In genomic region chr4:189364032-189364449, GRCh38 we compare ENCODE assay signal across 23 cellular contexts.
DNase-seq lines count a peak whose midpoint lies in the region; ATAC-seq, FAIRE-seq and TF ChIP-seq lines count a peak whose summit lies in the region.
"Had no signal": no experiment of that assay in that cellular context is flagged by ENCODE, and none has a peak within 500 bp of the region (broad histone marks: within the 10 kb centered on the region; RNA-seq: fewer than 3 reads in every experiment).

No MANE protein-coding gene starts in this region.

- peaks cover 17% of the 10 kb centered on the region for H3K9me3 Mint-ChIP-seq in stimulated activated effector memory CD8-positive, alpha-beta T cell treated with anti-CD3 and anti-CD28 coated beads, Interleukin-12 subunit alpha, Interleukin-12 subunit beta, amount 100 ng/mL, for 72 hours

- no peaks in the 10 kb centered on the region for H3K27me3 ChIP-seq in small intestine (ENCODE audit: control insufficient read depth in 2 of 2, insufficient read depth in 2 of 2, low read length in 2 of 2)
- H3K27me3 ChIP-seq: BLaER1, SJCRH30 had no signal

- H3K9me3 ChIP-seq in small intestine (ENCODE audit: control insufficient read depth, low read depth) = no peaks in the 10 kb centered on the region
- H3K9me3 ChIP-seq: BLaER1, Caco-2, SJCRH30 had no signal

- FAIRE-seq in small intestine (lab: Jason Lieb, UNC) = no peak
- FAIRE-seq: GM12891, RCC 7860 had no signal

- ATAC-seq in HG02852 (IDR thresholded peaks at IDR 0.05; ENCODE audit: unreplicated experiment) = peak; percentile 72
- ATAC-seq in stimulated activated effector memory CD8-positive, alpha-beta T cell treated with anti-CD3 and anti-CD28 coated beads, Interleukin-12 subunit alpha, Interleukin-12 subunit beta, amount 100 ng/mL, for 72 hours = peak; percentile 36
- no peak for ATAC-seq in GM19467 (IDR thresholded peaks at IDR 0.05; ENCODE audit: unreplicated experiment)
- no peak for ATAC-seq in left lobe of liver

- H3K27ac ChIP-seq in small intestine (ENCODE audit: low read depth in 1 of 2, low read length in 1 of 2) = no peak overlapping the region
- H3K27ac ChIP-seq: BLaER1, HL-60, SJCRH30 had no signal

- TF ChIP-seq CTCF in fibroblast of villous mesenchyme (IDR thresholded peaks at IDR 0.05; ENCODE audit: insufficient read depth, low read depth, low read length) = peak; percentile 4

- no peaks in the 10 kb centered on the region for H3K4me1 Mint-ChIP-seq in stimulated activated effector memory CD8-positive, alpha-beta T cell treated with anti-CD3 and anti-CD28 coated beads, Interleukin-12 subunit alpha, Interleukin-12 subunit beta, amount 100 ng/mL, for 72 hours

- H3K27ac Mint-ChIP-seq in stimulated activated effector memory CD8-positive, alpha-beta T cell treated with anti-CD3 and anti-CD28 coated beads, Interleukin-12 subunit alpha, Interleukin-12 subunit beta, amount 100 ng/mL, for 72 hours = no peak overlapping the region
- H3K27ac Mint-ChIP-seq: CD4-positive, alpha-beta T cell had no signal

- DNase-seq in Daoy (ENCODE audit: low read depth) (peak; percentile 35), fibroblast of villous mesenchyme (ENCODE audit: low read depth) (peak; percentile 45), small intestine (no peak), left lobe of liver (ENCODE audit: low spot score) (no peak)
- no peak for DNase-seq in stimulated activated effector memory CD8-positive, alpha-beta T cell treated with anti-CD3 and anti-CD28 coated beads, Interleukin-12 subunit alpha, Interleukin-12 subunit beta, amount 100 ng/mL, for 72 hours (ENCODE audit: low spot score in 2 of 2)
- DNase-seq in activated CD8-positive, alpha-beta memory T cell treated with anti-CD3 and anti-CD28 coated beads, Interleukin-2, amount 50 U/mL, for 4 hours = no peak
- DNase-seq: Caco-2; CD4-positive, alpha-beta T cell; DND-41; KG1; NCI-H1694 treated with DMSO at 0.1 percent for 48 hours; NCI-H2081 treated with DMSO at 0.1 percent for 48 hours; NCI-H2171 treated with DMSO at 0.1 percent for 48 hours; NCI-H524 treated with DMSO at 0.1 percent for 48 hours; NCI-H82; OCI-M1; SJCRH30 had no signal

- no peaks in the 10 kb centered on the region for H3K4me1 ChIP-seq in small intestine (ENCODE audit: control insufficient read depth in 2 of 2, insufficient read depth in 1 of 2, low read depth in 1 of 2, low read length in 1 of 2)
- H3K4me1 ChIP-seq: Caco-2, SJCRH30 had no signal

- no peaks in the 10 kb centered on the region for H3K36me3 ChIP-seq in small intestine (ENCODE audit: control insufficient read depth in 2 of 2, insufficient read depth in 2 of 2, low read length in 2 of 2)
- H3K36me3 ChIP-seq: BLaER1, SJCRH30 had no signal

- 87 to 90% (median 88%) methylated on average over 29 to 44 of the region's 44 CpGs for WGBS in small intestine, 3 donors

- no peaks in the 10 kb centered on the region for H3K36me3 Mint-ChIP-seq in stimulated activated effector memory CD8-positive, alpha-beta T cell treated with anti-CD3 and anti-CD28 coated beads, Interleukin-12 subunit alpha, Interleukin-12 subunit beta, amount 100 ng/mL, for 72 hours

- peak overlapping the region; percentile 44 for H3K4me3 Mint-ChIP-seq in stimulated activated effector memory CD8-positive, alpha-beta T cell treated with anti-CD3 and anti-CD28 coated beads, Interleukin-12 subunit alpha, Interleukin-12 subunit beta, amount 100 ng/mL, for 72 hours
- H3K4me3 Mint-ChIP-seq: CD4-positive, alpha-beta T cell had no signal

- H3K4me3 ChIP-seq in fibroblast of villous mesenchyme (ENCODE audit: low read depth, low read length) (peak overlapping the region; percentile 56), small intestine (ENCODE audit: low read depth in 1 of 2, low read length in 2 of 2) (no peak overlapping the region)
- H3K4me3 ChIP-seq: BLaER1, SJCRH30 had no signal

Comparison
In these comparisons a context has a peak if more than half of its experiments do, and no peak if none do; other contexts are left out.
1. DNase-seq: peak in Daoy (single experiment) and fibroblast of villous mesenchyme (single experiment); none in stimulated activated effector memory CD8-positive, alpha-beta T cell treated with anti-CD3 and anti-CD28 coated beads, Interleukin-12 subunit alpha, Interleukin-12 subunit beta, amount 100 ng/mL, for 72 hours (0 of 2), small intestine (single experiment), activated CD8-positive, alpha-beta memory T cell treated with anti-CD3 and anti-CD28 coated beads, Interleukin-2, amount 50 U/mL, for 4 hours (single experiment) and left lobe of liver (single experiment).
2. ATAC-seq: peak in HG02852 (single experiment) and stimulated activated effector memory CD8-positive, alpha-beta T cell treated with anti-CD3 and anti-CD28 coated beads, Interleukin-12 subunit alpha, Interleukin-12 subunit beta, amount 100 ng/mL, for 72 hours (single experiment); none in GM19467 (single experiment) and left lobe of liver (single experiment).